ENCODE assay signal across 1 cellular context in the genomic region with DNA sequence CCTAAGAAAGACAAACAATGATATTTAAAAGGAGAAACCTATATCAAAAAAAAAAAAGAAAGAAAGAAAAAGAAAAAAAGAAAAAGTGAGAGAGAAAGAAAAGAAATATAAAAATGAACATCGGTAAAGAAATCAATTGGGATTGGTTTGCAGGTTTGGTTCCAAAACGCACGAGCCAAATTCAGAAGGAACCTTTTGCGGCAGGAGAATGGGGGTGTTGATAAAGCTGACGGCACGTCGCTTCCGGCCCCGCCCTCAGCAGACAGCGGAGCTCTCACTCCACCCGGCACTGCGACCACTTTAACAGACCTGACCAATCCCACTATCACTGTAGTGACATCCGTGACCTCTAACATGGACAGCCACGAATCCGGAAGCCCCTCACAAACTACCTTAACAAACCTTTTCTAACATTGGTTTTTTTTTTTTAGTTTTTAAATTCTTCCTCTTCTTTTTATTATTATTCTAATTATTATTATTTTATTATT.
A peak's percentile ranks its signal among the peaks of the same experiment; 100 is the strongest.
TF ChIP-seq lines count a peak whose summit lies in the region.

No MANE protein-coding gene starts in this region.

TF ChIP-seq in K562, 482 proteins besides CTCF, POLR2A, EP300 and RAD21 (continued from another document and continues in another):
- TF ChIP-seq, protein P1, sequence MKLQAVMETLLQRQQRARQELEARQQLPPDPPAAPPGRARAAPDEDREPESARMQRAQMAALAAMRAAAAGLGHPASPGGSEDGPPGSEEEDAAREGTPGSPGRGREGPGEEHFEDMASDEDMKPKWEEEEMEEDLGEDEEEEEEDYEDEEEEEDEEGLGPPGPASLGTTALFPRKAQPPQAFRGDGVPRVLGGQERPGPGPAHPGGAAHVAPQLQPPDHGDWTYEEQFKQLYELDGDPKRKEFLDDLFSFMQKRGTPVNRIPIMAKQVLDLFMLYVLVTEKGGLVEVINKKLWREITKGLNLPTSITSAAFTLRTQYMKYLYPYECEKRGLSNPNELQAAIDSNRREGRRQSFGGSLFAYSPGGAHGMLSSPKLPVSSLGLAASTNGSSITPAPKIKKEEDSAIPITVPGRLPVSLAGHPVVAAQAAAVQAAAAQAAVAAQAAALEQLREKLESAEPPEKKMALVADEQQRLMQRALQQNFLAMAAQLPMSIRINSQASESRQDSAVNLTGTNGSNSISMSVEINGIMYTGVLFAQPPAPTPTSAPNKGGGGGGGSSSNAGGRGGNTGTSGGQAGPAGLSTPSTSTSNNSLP (IDR thresholded peaks at IDR 0.05; ENCODE audit: borderline replicate concordance, low read depth, low read length) = 0 out of 2 replicates have a peak, but pooled peaks have one; percentile 5
- TF ChIP-seq, protein P2, sequence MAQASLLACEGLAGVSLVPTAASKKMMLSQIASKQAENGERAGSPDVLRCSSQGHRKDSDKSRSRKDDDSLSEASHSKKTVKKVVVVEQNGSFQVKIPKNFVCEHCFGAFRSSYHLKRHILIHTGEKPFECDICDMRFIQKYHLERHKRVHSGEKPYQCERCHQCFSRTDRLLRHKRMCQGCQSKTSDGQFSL (CRISPR knock-in tag; IDR thresholded peaks at IDR 0.05) = peak; percentile 65
- TF ChIP-seq, protein P2 (tag; IDR thresholded peaks at IDR 0.05) = peak in 1 of 2 experiments; percentile 34; a peak in 1 of 4 replicates
- TF ChIP-seq ZC3H8 (IDR thresholded peaks at IDR 0.05) (no peak), TEAD1 (CRISPR knock-in tag; IDR thresholded peaks at IDR 0.05) (no peak), MAZ (CRISPR knock-in tag; conservative IDR thresholded peaks at IDR 0.05 in 1 of 2, IDR thresholded peaks at IDR 0.05 in 1 of 2) (peak; percentile 59 to 97; a peak in 3 of 4 replicates), ASH1L (IDR thresholded peaks at IDR 0.05; ENCODE audit: borderline replicate concordance, low read depth, partially characterized antibody) (peak; percentile 50), MYC (IDR thresholded peaks at IDR 0.05; ENCODE audit: low read depth, low read length) (peak; percentile 45; the same call in 1 of the 2 replicates), MYC (CRISPR knock-in tag; IDR thresholded peaks at IDR 0.05; ENCODE audit: borderline replicate concordance, low read depth) (no peak), RHOXF2B (CRISPR knock-in tag; conservative IDR thresholded peaks at IDR 0.05) (0 out of 2 replicates have a peak, but pooled peaks have one; percentile 15), PPARD (CRISPR knock-in tag; IDR thresholded peaks at IDR 0.05) (no peak), FOS (IDR thresholded peaks at IDR 0.05; ENCODE audit: extremely low read depth, insufficient read length) (no peak), RCOR1 (IDR thresholded peaks at IDR 0.05; ENCODE audit: borderline replicate concordance in 1 of 2, low read depth in 2 of 2, low read length in 2 of 2) (peak in 1 of 2 experiments; percentile 28; a peak in 1 of 4 replicates), NFYB (IDR thresholded peaks at IDR 0.05; ENCODE audit: extremely low read depth, insufficient read length) (no peak), NR2C1 (IDR thresholded peaks at IDR 0.05) (peak; percentile 44; the same call in 1 of the 2 replicates), NR2C1 (tag; IDR thresholded peaks at IDR 0.05) (0 out of 2 replicates have a peak, but pooled peaks have one; percentile 48), ZNF140 (CRISPR knock-in tag; IDR thresholded peaks at IDR 0.05) (no peak), ZNF217 (CRISPR knock-in tag; IDR thresholded peaks at IDR 0.05) (no peak), STAT5A (IDR thresholded peaks at IDR 0.05; ENCODE audit: borderline replicate concordance, low read length) (no peak)
- TF ChIP-seq, protein P3, sequence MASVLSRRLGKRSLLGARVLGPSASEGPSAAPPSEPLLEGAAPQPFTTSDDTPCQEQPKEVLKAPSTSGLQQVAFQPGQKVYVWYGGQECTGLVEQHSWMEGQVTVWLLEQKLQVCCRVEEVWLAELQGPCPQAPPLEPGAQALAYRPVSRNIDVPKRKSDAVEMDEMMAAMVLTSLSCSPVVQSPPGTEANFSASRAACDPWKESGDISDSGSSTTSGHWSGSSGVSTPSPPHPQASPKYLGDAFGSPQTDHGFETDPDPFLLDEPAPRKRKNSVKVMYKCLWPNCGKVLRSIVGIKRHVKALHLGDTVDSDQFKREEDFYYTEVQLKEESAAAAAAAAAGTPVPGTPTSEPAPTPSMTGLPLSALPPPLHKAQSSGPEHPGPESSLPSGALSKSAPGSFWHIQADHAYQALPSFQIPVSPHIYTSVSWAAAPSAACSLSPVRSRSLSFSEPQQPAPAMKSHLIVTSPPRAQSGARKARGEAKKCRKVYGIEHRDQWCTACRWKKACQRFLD (CRISPR knock-in tag; IDR thresholded peaks at IDR 0.05) = no peak
- TF ChIP-seq, protein P4, sequence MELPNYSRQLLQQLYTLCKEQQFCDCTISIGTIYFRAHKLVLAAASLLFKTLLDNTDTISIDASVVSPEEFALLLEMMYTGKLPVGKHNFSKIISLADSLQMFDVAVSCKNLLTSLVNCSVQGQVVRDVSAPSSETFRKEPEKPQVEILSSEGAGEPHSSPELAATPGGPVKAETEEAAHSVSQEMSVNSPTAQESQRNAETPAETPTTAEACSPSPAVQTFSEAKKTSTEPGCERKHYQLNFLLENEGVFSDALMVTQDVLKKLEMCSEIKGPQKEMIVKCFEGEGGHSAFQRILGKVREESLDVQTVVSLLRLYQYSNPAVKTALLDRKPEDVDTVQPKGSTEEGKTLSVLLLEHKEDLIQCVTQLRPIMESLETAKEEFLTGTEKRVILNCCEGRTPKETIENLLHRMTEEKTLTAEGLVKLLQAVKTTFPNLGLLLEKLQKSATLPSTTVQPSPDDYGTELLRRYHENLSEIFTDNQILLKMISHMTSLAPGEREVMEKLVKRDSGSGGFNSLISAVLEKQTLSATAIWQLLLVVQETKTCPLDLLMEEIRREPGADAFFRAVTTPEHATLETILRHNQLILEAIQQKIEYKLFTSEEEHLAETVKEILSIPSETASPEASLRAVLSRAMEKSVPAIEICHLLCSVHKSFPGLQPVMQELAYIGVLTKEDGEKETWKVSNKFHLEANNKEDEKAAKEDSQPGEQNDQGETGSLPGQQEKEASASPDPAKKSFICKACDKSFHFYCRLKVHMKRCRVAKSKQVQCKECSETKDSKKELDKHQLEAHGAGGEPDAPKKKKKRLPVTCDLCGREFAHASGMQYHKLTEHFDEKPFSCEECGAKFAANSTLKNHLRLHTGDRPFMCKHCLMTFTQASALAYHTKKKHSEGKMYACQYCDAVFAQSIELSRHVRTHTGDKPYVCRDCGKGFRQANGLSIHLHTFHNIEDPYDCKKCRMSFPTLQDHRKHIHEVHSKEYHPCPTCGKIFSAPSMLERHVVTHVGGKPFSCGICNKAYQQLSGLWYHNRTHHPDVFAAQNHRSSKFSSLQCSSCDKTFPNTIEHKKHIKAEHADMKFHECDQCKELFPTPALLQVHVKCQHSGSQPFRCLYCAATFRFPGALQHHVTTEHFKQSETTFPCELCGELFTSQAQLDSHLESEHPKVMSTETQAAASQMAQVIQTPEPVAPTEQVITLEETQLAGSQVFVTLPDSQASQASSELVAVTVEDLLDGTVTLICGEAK (IDR thresholded peaks at IDR 0.05) = peak; percentile 82
- TF ChIP-seq, protein P4 (CRISPR knock-in tag; IDR thresholded peaks at IDR 0.05) = no peak
- TF ChIP-seq, protein P5, sequence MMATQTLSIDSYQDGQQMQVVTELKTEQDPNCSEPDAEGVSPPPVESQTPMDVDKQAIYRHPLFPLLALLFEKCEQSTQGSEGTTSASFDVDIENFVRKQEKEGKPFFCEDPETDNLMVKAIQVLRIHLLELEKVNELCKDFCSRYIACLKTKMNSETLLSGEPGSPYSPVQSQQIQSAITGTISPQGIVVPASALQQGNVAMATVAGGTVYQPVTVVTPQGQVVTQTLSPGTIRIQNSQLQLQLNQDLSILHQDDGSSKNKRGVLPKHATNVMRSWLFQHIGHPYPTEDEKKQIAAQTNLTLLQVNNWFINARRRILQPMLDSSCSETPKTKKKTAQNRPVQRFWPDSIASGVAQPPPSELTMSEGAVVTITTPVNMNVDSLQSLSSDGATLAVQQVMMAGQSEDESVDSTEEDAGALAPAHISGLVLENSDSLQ (IDR thresholded peaks at IDR 0.05) = peak; percentile 58
- TF ChIP-seq, protein P6, sequence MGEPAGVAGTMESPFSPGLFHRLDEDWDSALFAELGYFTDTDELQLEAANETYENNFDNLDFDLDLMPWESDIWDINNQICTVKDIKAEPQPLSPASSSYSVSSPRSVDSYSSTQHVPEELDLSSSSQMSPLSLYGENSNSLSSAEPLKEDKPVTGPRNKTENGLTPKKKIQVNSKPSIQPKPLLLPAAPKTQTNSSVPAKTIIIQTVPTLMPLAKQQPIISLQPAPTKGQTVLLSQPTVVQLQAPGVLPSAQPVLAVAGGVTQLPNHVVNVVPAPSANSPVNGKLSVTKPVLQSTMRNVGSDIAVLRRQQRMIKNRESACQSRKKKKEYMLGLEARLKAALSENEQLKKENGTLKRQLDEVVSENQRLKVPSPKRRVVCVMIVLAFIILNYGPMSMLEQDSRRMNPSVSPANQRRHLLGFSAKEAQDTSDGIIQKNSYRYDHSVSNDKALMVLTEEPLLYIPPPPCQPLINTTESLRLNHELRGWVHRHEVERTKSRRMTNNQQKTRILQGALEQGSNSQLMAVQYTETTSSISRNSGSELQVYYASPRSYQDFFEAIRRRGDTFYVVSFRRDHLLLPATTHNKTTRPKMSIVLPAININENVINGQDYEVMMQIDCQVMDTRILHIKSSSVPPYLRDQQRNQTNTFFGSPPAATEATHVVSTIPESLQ (CRISPR knock-in tag; IDR thresholded peaks at IDR 0.05) = no peak
- TF ChIP-seq, protein P7, sequence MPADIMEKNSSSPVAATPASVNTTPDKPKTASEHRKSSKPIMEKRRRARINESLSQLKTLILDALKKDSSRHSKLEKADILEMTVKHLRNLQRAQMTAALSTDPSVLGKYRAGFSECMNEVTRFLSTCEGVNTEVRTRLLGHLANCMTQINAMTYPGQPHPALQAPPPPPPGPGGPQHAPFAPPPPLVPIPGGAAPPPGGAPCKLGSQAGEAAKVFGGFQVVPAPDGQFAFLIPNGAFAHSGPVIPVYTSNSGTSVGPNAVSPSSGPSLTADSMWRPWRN (IDR thresholded peaks at IDR 0.05; ENCODE audit: low read depth) = peak; percentile 12; the same call in 1 of the 2 replicates
- TF ChIP-seq, protein P8, sequence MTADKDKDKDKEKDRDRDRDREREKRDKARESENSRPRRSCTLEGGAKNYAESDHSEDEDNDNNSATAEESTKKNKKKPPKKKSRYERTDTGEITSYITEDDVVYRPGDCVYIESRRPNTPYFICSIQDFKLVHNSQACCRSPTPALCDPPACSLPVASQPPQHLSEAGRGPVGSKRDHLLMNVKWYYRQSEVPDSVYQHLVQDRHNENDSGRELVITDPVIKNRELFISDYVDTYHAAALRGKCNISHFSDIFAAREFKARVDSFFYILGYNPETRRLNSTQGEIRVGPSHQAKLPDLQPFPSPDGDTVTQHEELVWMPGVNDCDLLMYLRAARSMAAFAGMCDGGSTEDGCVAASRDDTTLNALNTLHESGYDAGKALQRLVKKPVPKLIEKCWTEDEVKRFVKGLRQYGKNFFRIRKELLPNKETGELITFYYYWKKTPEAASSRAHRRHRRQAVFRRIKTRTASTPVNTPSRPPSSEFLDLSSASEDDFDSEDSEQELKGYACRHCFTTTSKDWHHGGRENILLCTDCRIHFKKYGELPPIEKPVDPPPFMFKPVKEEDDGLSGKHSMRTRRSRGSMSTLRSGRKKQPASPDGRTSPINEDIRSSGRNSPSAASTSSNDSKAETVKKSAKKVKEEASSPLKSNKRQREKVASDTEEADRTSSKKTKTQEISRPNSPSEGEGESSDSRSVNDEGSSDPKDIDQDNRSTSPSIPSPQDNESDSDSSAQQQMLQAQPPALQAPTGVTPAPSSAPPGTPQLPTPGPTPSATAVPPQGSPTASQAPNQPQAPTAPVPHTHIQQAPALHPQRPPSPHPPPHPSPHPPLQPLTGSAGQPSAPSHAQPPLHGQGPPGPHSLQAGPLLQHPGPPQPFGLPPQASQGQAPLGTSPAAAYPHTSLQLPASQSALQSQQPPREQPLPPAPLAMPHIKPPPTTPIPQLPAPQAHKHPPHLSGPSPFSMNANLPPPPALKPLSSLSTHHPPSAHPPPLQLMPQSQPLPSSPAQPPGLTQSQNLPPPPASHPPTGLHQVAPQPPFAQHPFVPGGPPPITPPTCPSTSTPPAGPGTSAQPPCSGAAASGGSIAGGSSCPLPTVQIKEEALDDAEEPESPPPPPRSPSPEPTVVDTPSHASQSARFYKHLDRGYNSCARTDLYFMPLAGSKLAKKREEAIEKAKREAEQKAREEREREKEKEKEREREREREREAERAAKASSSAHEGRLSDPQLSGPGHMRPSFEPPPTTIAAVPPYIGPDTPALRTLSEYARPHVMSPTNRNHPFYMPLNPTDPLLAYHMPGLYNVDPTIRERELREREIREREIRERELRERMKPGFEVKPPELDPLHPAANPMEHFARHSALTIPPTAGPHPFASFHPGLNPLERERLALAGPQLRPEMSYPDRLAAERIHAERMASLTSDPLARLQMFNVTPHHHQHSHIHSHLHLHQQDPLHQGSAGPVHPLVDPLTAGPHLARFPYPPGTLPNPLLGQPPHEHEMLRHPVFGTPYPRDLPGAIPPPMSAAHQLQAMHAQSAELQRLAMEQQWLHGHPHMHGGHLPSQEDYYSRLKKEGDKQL (CRISPR knock-in tag; IDR thresholded peaks at IDR 0.05; ENCODE audit: borderline replicate concordance) = no peak
